10 cellular contexts compared by ENCODE assay signal in genomic region chr1:184649500-184649899, GRCh38.
DNase-seq lines count a peak whose midpoint lies in the region; ATAC-seq, FAIRE-seq and TF ChIP-seq lines count a peak whose summit lies in the region.
"Had no signal": no experiment of that assay in that cellular context is flagged by ENCODE, and none has a peak within 500 bp of the region (broad histone marks: within the 10 kb centered on the region; RNA-seq: fewer than 3 reads in every experiment).

No MANE protein-coding gene starts in this region.

- peaks cover 4% of the 10 kb centered on the region for H3K9me3 Mint-ChIP-seq in glutamatergic neuron (ENCODE audit: unreplicated experiment)

- H3K4me3 Mint-ChIP-seq in glutamatergic neuron (ENCODE audit: unreplicated experiment), result no peak overlapping the region

- H3K27ac ChIP-seq in layer of hippocampus (ENCODE audit: low read depth, low read length), result peak overlapping the region; percentile 21
- H3K27ac ChIP-seq: body of pancreas, transverse colon had no signal

- H3K36me3 Mint-ChIP-seq in glutamatergic neuron (ENCODE audit: unreplicated experiment), result peaks cover 9% of the 10 kb centered on the region

- no peak for TF ChIP-seq POLR2A in GM12892 (IDR thresholded peaks at IDR 0.05; ENCODE audit: low read depth, low read length)

- H3K27ac Mint-ChIP-seq in glutamatergic neuron (ENCODE audit: unreplicated experiment), result no peak overlapping the region

- H3K27me3 ChIP-seq in layer of hippocampus (ENCODE audit: control insufficient read depth, insufficient read depth, low read length), result no peaks in the 10 kb centered on the region
- H3K27me3 ChIP-seq: body of pancreas, transverse colon had no signal

- peak; percentile 92 for FAIRE-seq in GM12892 (lab: Jason Lieb, UNC)

- peak; percentile 92 for ATAC-seq in GM21619 (IDR thresholded peaks at IDR 0.05; ENCODE audit: unreplicated experiment)
- ATAC-seq: body of pancreas had no signal

- DNase-seq in GM12892 (ENCODE audit: insufficient read length) (no peak), LHCN-M2 (ENCODE audit: low read depth) (peak; percentile 47), glutamatergic neuron (no peak)
- no peak for DNase-seq in activated CD4-positive, CD25-positive, alpha-beta regulatory T cell (lab: John Stamatoyannopoulos, UW)
- DNase-seq in activated CD4-positive, alpha-beta T cell treated with anti-CD3 and anti-CD28 coated beads, Interleukin-2, amount 50 U/mL, for 4 hours, result no peak
- no peak for DNase-seq in activated CD4-positive, alpha-beta T cell treated with anti-CD3 and anti-CD28 coated beads for 4 hours
- DNase-seq: body of pancreas, transverse colon had no signal

- no peak for TF ChIP-seq CTCF in glutamatergic neuron (IDR thresholded peaks at IDR 0.05; ENCODE audit: partially characterized antibody, unreplicated experiment)

- H3K27me3 Mint-ChIP-seq in glutamatergic neuron (ENCODE audit: unreplicated experiment), result no peaks in the 10 kb centered on the region

- no peaks in the 10 kb centered on the region for H3K4me1 Mint-ChIP-seq in glutamatergic neuron (ENCODE audit: low read depth, unreplicated experiment)
